In genomic region chr6:79234150-79235022, GRCh38 we compare ENCODE assay signal across 8 cellular contexts. TPM values are rescaled to one million over a fixed set of nuclear protein-coding genes. Genes with fewer than 3 reads are reported as not detected.
DNase-seq lines count a peak whose midpoint lies in the region; ATAC-seq and TF ChIP-seq lines count a peak whose summit lies in the region.

HMGN3 (minus strand) TSS chr6:79234682.

- TF ChIP-seq CTCF in GM10266 (IDR thresholded peaks at IDR 0.05; ENCODE audit: control insufficient read depth, insufficient read depth, low read depth, missing control alignments) (peak; percentile 26), ovary (IDR thresholded peaks at IDR 0.05) (no peak), thyroid gland (IDR thresholded peaks at IDR 0.05) (peak in 1 of 6 experiments; percentile 1)

- H3K27ac ChIP-seq in ovary (peak within 1 kb of the TSS; percentile 50 to 80), thyroid gland (peak within 1 kb of the TSS; percentile 67 to 87 (median 86))

- WGBS in ovary, 3 donors, result 2 to 4% (median 2%) methylated on average over 51 of the region's 51 CpGs
- 3% methylated on average over 44 to 47 of the region's 51 CpGs for WGBS in thyroid gland, 2 donors

- intact Hi-C loops in Right ventricle myocardium inferior (cut with DNase I), result loop anchor here (1.0 to 10.0 kb wide), 4 partner anchors 156 to 370 kb away; partner anchors contain the start of genes IRAK1BP1, LCA5 and PHIP
- intact Hi-C loops in ovary (cut with DNase I), result loop anchor here in 1 of 4 donors (5.0 kb wide), 1 partner anchor 157 kb away; the partner anchor contains the start of gene PHIP
- intact Hi-C loops in thyroid gland (cut with DNase I), result loop anchor here (10.0 kb wide), 2 partner anchors 150 to 300 kb away; partner anchors contain the start of gene LCA5

- no peaks in the 10 kb centered on the region for H3K9me3 ChIP-seq in ovary
- H3K9me3 ChIP-seq in thyroid gland, result no peaks in the 10 kb centered on the region

- peak; percentile 92 for ATAC-seq in HG02623 (IDR thresholded peaks at IDR 0.05; ENCODE audit: unreplicated experiment)
- peak; percentile 98 for ATAC-seq in Right ventricle myocardium inferior

- TF ChIP-seq POLR2A in ovary (IDR thresholded peaks at IDR 0.05), result peak; percentile 46
- peak; percentile 35 to 96 for TF ChIP-seq POLR2A in thyroid gland (IDR thresholded peaks at IDR 0.05)

- H3K36me3 ChIP-seq in ovary (no peaks in the 10 kb centered on the region), thyroid gland (no peaks in the 10 kb centered on the region)

- H3K4me1 ChIP-seq in ovary (ENCODE audit: insufficient read depth) (peaks cover 7% of the 10 kb centered on the region), thyroid gland (peaks cover 15 to 21% of the 10 kb centered on the region in 2 donors)

- no peak for TF ChIP-seq EP300 in ovary (IDR thresholded peaks at IDR 0.05)

- DNase-seq in GM10266 (ENCODE audit: extremely low spot score), result peak; percentile 85
- peak; percentile 94 for DNase-seq in NCI-H1105 (lab: John Stamatoyannopoulos, UW)
- DNase-seq in SW 1271 (lab: John Stamatoyannopoulos, UW), result peak; percentile 69 to 95
- peak; percentile 84 for DNase-seq in activated naive CD8-positive, alpha-beta T cell treated with anti-CD3 and anti-CD28 coated beads, Interleukin-2, amount 50 U/mL, for 16 hours (ENCODE audit: low read depth, low spot score)
- DNase-seq in Right ventricle myocardium inferior (ENCODE audit: missing footprints), result peak; percentile 98
- DNase-seq in ovary, result peak; percentile 93 to 97 (median 94)
- peak; percentile 98 for DNase-seq in thyroid gland

- peak within 1 kb of the TSS; percentile 86 for H3K4me3 ChIP-seq in ovary
- peak within 1 kb of the TSS; percentile 62 to 89 (median 63) for H3K4me3 ChIP-seq in thyroid gland (replicated peaks in 1 of 3)

- no peaks in the 10 kb centered on the region for H3K27me3 ChIP-seq in ovary
- no peaks in the 10 kb centered on the region for H3K27me3 ChIP-seq in thyroid gland

RNA-seq across cellular contexts. Expression of gene HMGN3, which starts in this region (rescaled TPM):
- 153 TPM for total RNA-seq in Right ventricle myocardium inferior
- 100 to 1,000 TPM in 1 of 7 donors, 10 to 100 TPM in 6; 44.7 to 140 (median 64.2) TPM for total RNA-seq in ovary
- 100 to 1,000 TPM in 1 of 2 donors, 10 to 100 TPM in 1; 93.0 to 121 TPM for polyA plus RNA-seq in ovary
- total RNA-seq in thyroid gland, result 100 to 1,000 TPM in 1 of 4 donors, 10 to 100 TPM in 3; 70.2 to 101 (median 87.7) TPM

Comparison
In these comparisons a context has a peak if more than half of its experiments do, and no peak if none do; other contexts are left out.
1. Peak in every context shown above with its lines: DNase-seq, ATAC-seq, H3K4me3 ChIP-seq and H3K27ac ChIP-seq.